Comparison of ENCODE assay signal across 19 cellular contexts in genomic region chr4:179750374-179750773, GRCh38.
DNase-seq lines count a peak whose midpoint lies in the region; ATAC-seq and TF ChIP-seq lines count a peak whose summit lies in the region.
"Had no signal": no experiment of that assay in that cellular context is flagged by ENCODE, and none has a peak within 500 bp of the region (broad histone marks: within the 10 kb centered on the region; RNA-seq: fewer than 3 reads in every experiment).

No MANE protein-coding gene starts in this region.

- POLR2A ChIA-PET in HEK293T (lab: Yijun Ruan, JAX): no interaction called here

- H3K27ac ChIP-seq in SJCRH30: no peak overlapping the region
- no peak overlapping the region for H3K27ac ChIP-seq in effector memory CD4-positive, alpha-beta T cell (ENCODE audit: insufficient read depth, low read length, poor library complexity, severe bottlenecking)
- H3K27ac ChIP-seq: breast epithelium, RWPE1, vagina had no signal

- no peak for ATAC-seq in GM18520 (IDR thresholded peaks at IDR 0.05; ENCODE audit: unreplicated experiment)
- ATAC-seq: activated T-helper 17 cell treated with anti-CD3 and anti-CD28 coated beads, Interleukin-2, amount 50 U/mL, for 72 hours had no signal

- no peaks in the 10 kb centered on the region for H3K27me3 ChIP-seq in SJCRH30
- no peaks in the 10 kb centered on the region for H3K27me3 ChIP-seq in effector memory CD4-positive, alpha-beta T cell (replicated peaks; ENCODE audit: control insufficient read depth, insufficient read depth, low read length, poor library complexity, severe bottlenecking)
- H3K27me3 ChIP-seq: breast epithelium, vagina had no signal

- no peaks in the 10 kb centered on the region for H3K9me3 ChIP-seq in SJCRH30 (replicated peaks)
- H3K9me3 ChIP-seq in effector memory CD4-positive, alpha-beta T cell (ENCODE audit: control insufficient read depth, low read length): no peaks in the 10 kb centered on the region
- H3K9me3 ChIP-seq: breast epithelium, Caco-2, vagina had no signal

- no peaks in the 10 kb centered on the region for H3K36me3 ChIP-seq in SJCRH30
- H3K36me3 ChIP-seq in effector memory CD4-positive, alpha-beta T cell (ENCODE audit: control insufficient read depth, insufficient read depth, low read length): no peaks in the 10 kb centered on the region
- H3K36me3 ChIP-seq: breast epithelium, vagina had no signal

- CTCF ChIA-PET in HEK293T (lab: Yijun Ruan, JAX): no interaction called here

- DNase-seq in HEK293T (ENCODE audit: extremely low spot score) (peak; percentile 28), NCI-H2081 (lab: John Stamatoyannopoulos, UW) (peak; percentile 65 to 86), SJCRH30 (peak; percentile 44 to 75), islet precursor cell (peak; percentile 45), middle frontal gyrus (ENCODE audit: extremely low spot score, low spot score) (no peak)
- no peak for DNase-seq in effector memory CD4-positive, alpha-beta T cell
- DNase-seq: activated naive CD8-positive, alpha-beta T cell treated with anti-CD3 and anti-CD28 coated beads, Interleukin-2, amount 10 ng/mL, durations not matched to agents 7 days and 5 days; AML-193; Caco-2; foreskin melanocyte; HCEC 1CT; NCI-H2029 treated with DMSO at 0.1 percent for 48 hours; small intestine; stimulated activated CD4-positive, alpha-beta T cell treated with anti-CD3 and anti-CD28 coated beads, Interleukin-4, amount 100 ng/mL, for 4 hours had no signal

- H3K4me3 ChIP-seq in SJCRH30: no peak overlapping the region
- H3K4me3 ChIP-seq in effector memory CD4-positive, alpha-beta T cell (ENCODE audit: insufficient read depth, low read depth, low read length, poor library complexity, severe bottlenecking): no peak overlapping the region
- H3K4me3 ChIP-seq: breast epithelium, vagina had no signal

- peaks cover 5% of the 10 kb centered on the region; the same call in 1 of the 2 replicates for H3K4me1 ChIP-seq in SJCRH30
- no peaks in the 10 kb centered on the region for H3K4me1 ChIP-seq in effector memory CD4-positive, alpha-beta T cell (ENCODE audit: control insufficient read depth, insufficient read depth, low read length, poor library complexity, severe bottlenecking)
- H3K4me1 ChIP-seq: breast epithelium, Caco-2, vagina had no signal

TF ChIP-seq in HEK293T, 16 proteins besides CTCF, POLR2A, EP300 and RAD21:
- TF ChIP-seq TARDBP (IDR thresholded peaks at IDR 0.05): no peak
- no peak for TF ChIP-seq HDGF (IDR thresholded peaks at IDR 0.05; ENCODE audit: borderline replicate concordance)
- TF ChIP-seq FOXK2 (IDR thresholded peaks at IDR 0.05): no peak
- no peak for TF ChIP-seq ARNT (IDR thresholded peaks at IDR 0.05)
- TF ChIP-seq ELF4 (IDR thresholded peaks at IDR 0.05): no peak
- no peak for TF ChIP-seq SUZ12 (IDR thresholded peaks at IDR 0.05)
- no peak for TF ChIP-seq FOXA1 (IDR thresholded peaks at IDR 0.05)
- TF ChIP-seq L3MBTL2 (conservative IDR thresholded peaks at IDR 0.05): no peak
- TF ChIP-seq ZNF384 (IDR thresholded peaks at IDR 0.05): no peak
- TF ChIP-seq CTBP1 (IDR thresholded peaks at IDR 0.05; ENCODE audit: borderline replicate concordance): peak; percentile 88
- TF ChIP-seq PKNOX1 (IDR thresholded peaks at IDR 0.05): peak; percentile 96

Comparison
In these comparisons a context has a peak if more than half of its experiments do, and no peak if none do; other contexts are left out.
1. DNase-seq: peak in HEK293T (single experiment), NCI-H2081 (2 of 2), SJCRH30 (2 of 2) and islet precursor cell (single experiment); none in middle frontal gyrus (single experiment) and effector memory CD4-positive, alpha-beta T cell (0 of 3).